ENCODE assay signal across 1 cellular context in genomic region chr11:82092904-82093303, GRCh38.
TF ChIP-seq lines count a peak whose summit lies in the region.

No MANE protein-coding gene starts in this region.

TF ChIP-seq in GM23338, 12 proteins besides CTCF, POLR2A, EP300 and RAD21 (continued from another document):
- TF ChIP-seq REST (IDR thresholded peaks at IDR 0.05; ENCODE audit: unreplicated experiment), result peak; percentile 58
- TF ChIP-seq JUNB (IDR thresholded peaks at IDR 0.05; ENCODE audit: unreplicated experiment), result no peak
